Comparison of ENCODE assay signal across 8 cellular contexts in genomic region chr9:97632406-97632991, GRCh38. TPM values are rescaled to one million over a fixed set of nuclear protein-coding genes. Genes with fewer than 3 reads are reported as not detected.
DNase-seq lines count a peak whose midpoint lies in the region; ATAC-seq and TF ChIP-seq lines count a peak whose summit lies in the region.

No MANE protein-coding gene starts in this region.

- H3K4me3 Mint-ChIP-seq in activated T-helper 2 cell treated with anti-CD3 and anti-CD28 coated beads, Interferon-gamma antibody, Interleukin-2, Interleukin-4, amounts not matched to agents 10 μg/mL and 5 μg/mL and 100 μg/mL, durations not matched to agents 14 hours and 24 hours and 36 hours (ENCODE audit: low read depth): peak overlapping the region; percentile 89

- no peaks in the 10 kb centered on the region for H3K36me3 ChIP-seq in osteoblast (ENCODE audit: insufficient read depth, low read length)

- H3K9me3 Mint-ChIP-seq in activated T-helper 2 cell treated with anti-CD3 and anti-CD28 coated beads, Interferon-gamma antibody, Interleukin-2, Interleukin-4, amounts not matched to agents 10 μg/mL and 5 μg/mL and 100 μg/mL, durations not matched to agents 14 hours and 24 hours and 36 hours: no peaks in the 10 kb centered on the region

- H3K9me3 ChIP-seq in osteoblast (ENCODE audit: low read depth, low read length): no peaks in the 10 kb centered on the region

- H3K27ac Mint-ChIP-seq in activated T-helper 2 cell treated with anti-CD3 and anti-CD28 coated beads, Interferon-gamma antibody, Interleukin-2, Interleukin-4, amounts not matched to agents 10 μg/mL and 5 μg/mL and 100 μg/mL, durations not matched to agents 14 hours and 24 hours and 36 hours: peak overlapping the region; percentile 98

- H3K79me2 ChIP-seq in osteoblast (ENCODE audit: insufficient read depth, low read length): peaks cover 80% of the 10 kb centered on the region

- H3K27me3 ChIP-seq in osteoblast (ENCODE audit: insufficient read depth, low read length): no peaks in the 10 kb centered on the region

- H4K20me1 ChIP-seq in osteoblast (ENCODE audit: insufficient read depth, low read length): peaks cover 9% of the 10 kb centered on the region

- H3K4me2 ChIP-seq in osteoblast (ENCODE audit: insufficient read depth, low read length): peak overlapping the region; percentile 96

- TF ChIP-seq CTCF in 22Rv1 (IDR thresholded peaks at IDR 0.05) (no peak), osteoblast (IDR thresholded peaks at IDR 0.05; ENCODE audit: extremely low read depth, low read depth, low read length) (no peak)

- H3K4me1 Mint-ChIP-seq in activated T-helper 2 cell treated with anti-CD3 and anti-CD28 coated beads, Interferon-gamma antibody, Interleukin-2, Interleukin-4, amounts not matched to agents 10 μg/mL and 5 μg/mL and 100 μg/mL, durations not matched to agents 14 hours and 24 hours and 36 hours (ENCODE audit: low read depth): peaks cover 41% of the 10 kb centered on the region

- intact Hi-C loops in activated T-helper 2 cell treated with anti-CD3 and anti-CD28 coated beads, Interferon-gamma antibody, Interleukin-2, Interleukin-4, amounts not matched to agents 10 μg/mL and 5 μg/mL and 100 μg/mL, durations not matched to agents 14 hours and 24 hours and 36 hours (cut with micrococcal nuclease): loop anchor here (2.0 to 10.0 kb wide), 8 partner anchors 172 to 1218 kb away; partner anchors contain the start of genes NANS, TBC1D2, TRMO and ZNF367

- peaks cover 23% of the 10 kb centered on the region for H3K4me1 ChIP-seq in osteoblast (ENCODE audit: insufficient read depth, low read length)

- ATAC-seq in GM18520 (IDR thresholded peaks at IDR 0.05; ENCODE audit: unreplicated experiment) (peak; percentile 10), HG03045 (IDR thresholded peaks at IDR 0.05; ENCODE audit: unreplicated experiment) (peak; percentile 9)

- H3K4me3 ChIP-seq in osteoblast (ENCODE audit: insufficient read depth, low read length): peak overlapping the region; percentile 96

- peaks cover 27% of the 10 kb centered on the region for H3K36me3 Mint-ChIP-seq in activated T-helper 2 cell treated with anti-CD3 and anti-CD28 coated beads, Interferon-gamma antibody, Interleukin-2, Interleukin-4, amounts not matched to agents 10 μg/mL and 5 μg/mL and 100 μg/mL, durations not matched to agents 14 hours and 24 hours and 36 hours (ENCODE audit: low read depth)

- DNase-seq in NCI-H510A treated with DMSO at 0.1 percent for 48 hours (lab: John Stamatoyannopoulos, UW) (peak; percentile 92), glomerular endothelial cell (ENCODE audit: extremely low read depth, low read depth, low spot score) (peak; percentile 80), osteoblast (ENCODE audit: insufficient read length, low spot score, missing footprints) (peak; percentile 32), NCI-H1930 (lab: John Stamatoyannopoulos, UW) (no peak)
- peak; percentile 18 for DNase-seq in activated T-helper 2 cell treated with anti-CD3 and anti-CD28 coated beads, Interferon-gamma antibody, Interleukin-2, Interleukin-4, amounts not matched to agents 10 μg/mL and 5 μg/mL and 100 μg/mL, durations not matched to agents 14 hours and 24 hours and 36 hours (ENCODE audit: low spot score)

- peak overlapping the region; percentile 89 for H2AFZ ChIP-seq in osteoblast (ENCODE audit: low read length)

- H3K27me3 Mint-ChIP-seq in activated T-helper 2 cell treated with anti-CD3 and anti-CD28 coated beads, Interferon-gamma antibody, Interleukin-2, Interleukin-4, amounts not matched to agents 10 μg/mL and 5 μg/mL and 100 μg/mL, durations not matched to agents 14 hours and 24 hours and 36 hours (ENCODE audit: low read depth): no peaks in the 10 kb centered on the region

- H3K27ac ChIP-seq in 22Rv1 (peak overlapping the region; percentile 98), osteoblast (ENCODE audit: low read depth, low read length) (peak overlapping the region; percentile 99)

RNA-seq across cellular contexts. Expression of gene TSTD2, which starts 0.7 kb away (rescaled TPM):
- 18.8 and 19.4 TPM in 2 replicates for total RNA-seq in activated T-helper 2 cell treated with anti-CD3 and anti-CD28 coated beads, Interferon-gamma antibody, Interleukin-2, Interleukin-4, amounts not matched to agents 10 μg/mL and 5 μg/mL and 100 μg/mL, durations not matched to agents 14 hours and 24 hours and 36 hours
- 7.1 and 12.7 TPM in 2 replicates for total RNA-seq in glomerular endothelial cell
- 16.3 and 19.4 TPM in 2 replicates for total RNA-seq in osteoblast

RNA-seq across cellular contexts. Expression of gene NCBP1, which starts 1.1 kb away (rescaled TPM):
- 44.2 and 44.8 TPM in 2 replicates for total RNA-seq in activated T-helper 2 cell treated with anti-CD3 and anti-CD28 coated beads, Interferon-gamma antibody, Interleukin-2, Interleukin-4, amounts not matched to agents 10 μg/mL and 5 μg/mL and 100 μg/mL, durations not matched to agents 14 hours and 24 hours and 36 hours
- total RNA-seq in glomerular endothelial cell: 26.4 and 34.1 TPM in 2 replicates
- 28.0 and 37.3 TPM in 2 replicates for total RNA-seq in osteoblast

Comparison
In these comparisons a context has a peak if more than half of its experiments do, and no peak if none do; other contexts are left out.
1. DNase-seq: peak in NCI-H510A treated with DMSO at 0.1 percent for 48 hours (single experiment), activated T-helper 2 cell treated with anti-CD3 and anti-CD28 coated beads, Interferon-gamma antibody, Interleukin-2, Interleukin-4, amounts not matched to agents 10 μg/mL and 5 μg/mL and 100 μg/mL, durations not matched to agents 14 hours and 24 hours and 36 hours (single experiment), glomerular endothelial cell (single experiment) and osteoblast (single experiment); none in NCI-H1930 (0 of 2).